ENCODE assay signal across 18 cellular contexts in the genomic region with DNA sequence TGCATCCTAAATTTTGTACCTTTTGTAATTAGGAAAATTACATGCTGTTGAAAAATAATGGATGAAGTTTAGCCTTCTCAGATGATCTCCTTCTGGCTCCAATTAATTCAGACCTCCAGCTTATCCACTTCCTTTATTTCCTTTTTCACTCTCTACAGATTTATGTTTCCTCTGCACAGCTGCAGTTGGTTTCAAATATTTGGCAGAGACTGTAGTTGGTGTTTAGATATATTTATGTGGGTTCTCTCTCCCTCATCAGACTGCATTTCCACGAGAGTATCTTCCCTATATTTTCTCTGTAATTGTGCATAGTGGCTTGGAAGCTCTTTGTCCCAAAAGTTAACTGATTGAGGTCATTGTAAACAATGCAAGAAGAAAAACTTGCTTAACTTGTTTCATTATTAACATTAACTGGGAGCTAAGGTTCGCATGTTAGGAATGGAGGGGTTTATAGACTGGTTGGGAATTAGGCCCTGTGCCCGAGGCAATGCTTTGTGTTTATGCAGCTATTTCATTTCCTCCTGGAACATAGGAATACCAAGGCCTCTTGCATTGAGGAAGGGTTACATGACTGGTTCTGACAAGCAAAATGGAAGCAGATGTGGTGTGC.
DNase-seq lines count a peak whose midpoint lies in the region; ATAC-seq and TF ChIP-seq lines count a peak whose summit lies in the region.
"Had no signal": no experiment of that assay in that cellular context is flagged by ENCODE, and none has a peak within 500 bp of the region (broad histone marks: within the 10 kb centered on the region; RNA-seq: fewer than 3 reads in every experiment).

No MANE protein-coding gene starts in this region.

- no peak overlapping the region for H2AK9ac ChIP-seq in IMR-90 (replicated peaks; ENCODE audit: low read depth, low read length, poor library complexity)

- no peak overlapping the region for H3K4me3 ChIP-seq in ACC112 (ENCODE audit: low read depth, low read length)
- no peak overlapping the region for H3K4me3 ChIP-seq in IMR-90 (ENCODE audit: insufficient read depth, low read depth, low read length)
- H3K4me3 ChIP-seq in brain microvascular endothelial cell (ENCODE audit: low read depth, low read length), result no peak overlapping the region
- H3K4me3 ChIP-seq in mesenchymal stem cell (ENCODE audit: insufficient read depth in 1 of 2, low read depth in 1 of 2, low read length in 2 of 2), result peak overlapping the region in 1 of 2 experiments; percentile 8
- H3K4me3 ChIP-seq: breast epithelium, mucosa of descending colon, right lobe of liver had no signal

- H4K91ac ChIP-seq in IMR-90 (ENCODE audit: insufficient read depth, low read depth, low read length) (peak overlapping the region; percentile 58; the same call in 1 of the 2 replicates), mesenchymal stem cell (ENCODE audit: low read length) (no peak overlapping the region)

- H2AK5ac ChIP-seq in IMR-90 (ENCODE audit: low read depth, low read length) (peak overlapping the region; percentile 69), mesenchymal stem cell (ENCODE audit: low read length, severe bottlenecking) (peak overlapping the region; percentile 79)

- ATAC-seq in IMR-90 (ENCODE audit: low read depth) (no peak), Right ventricle myocardium superior (ENCODE audit: poor library complexity) (no peak), HG03460 (IDR thresholded peaks at IDR 0.05; ENCODE audit: unreplicated experiment) (no peak)
- no peak for ATAC-seq in natural killer cell treated with Interleukin-12 subunit alpha and Interleukin-12 subunit beta and Interleukin-15 and Interleukin-18, amount 100 ng/mL, for 72 hours
- ATAC-seq: mucosa of descending colon, right lobe of liver had no signal

- H3K4me1 Mint-ChIP-seq in natural killer cell treated with Interleukin-12 subunit alpha and Interleukin-12 subunit beta and Interleukin-15 and Interleukin-18, amount 100 ng/mL, for 72 hours (ENCODE audit: low read depth in 2 of 2), result no peaks in the 10 kb centered on the region

- peaks cover 15 to 23% of the 10 kb centered on the region in 2 donors for H3K27me3 Mint-ChIP-seq in natural killer cell treated with Interleukin-12 subunit alpha and Interleukin-12 subunit beta and Interleukin-15 and Interleukin-18, amount 100 ng/mL, for 72 hours

- no peak for TF ChIP-seq POLR2A in IMR-90 (IDR thresholded peaks at IDR 0.05; ENCODE audit: low read depth, low read length)

- no peak for TF ChIP-seq RAD21 in IMR-90 (IDR thresholded peaks at IDR 0.05; ENCODE audit: low read length)

- no peaks in the 10 kb centered on the region for H3K9me3 Mint-ChIP-seq in natural killer cell treated with Interleukin-12 subunit alpha and Interleukin-12 subunit beta and Interleukin-15 and Interleukin-18, amount 100 ng/mL, for 72 hours
- H3K9me3 Mint-ChIP-seq: activated naive CD8-positive, alpha-beta T cell treated with anti-CD3 and anti-CD28 coated beads for 36 hours had no signal

- DNase-seq in IMR-90 (no peak), brain microvascular endothelial cell (no peak), mesenchymal stem cell (no peak), NCI-H748 treated with DMSO at 0.1 percent for 48 hours (lab: John Stamatoyannopoulos, UW) (no peak), Right ventricle myocardium superior (no peak)
- no peak for DNase-seq in natural killer cell treated with Interleukin-12 subunit alpha and Interleukin-12 subunit beta and Interleukin-15 and Interleukin-18, amount 100 ng/mL, for 72 hours (ENCODE audit: low spot score)
- DNase-seq: activated naive CD8-positive, alpha-beta T cell treated with anti-CD3 and anti-CD28 coated beads for 36 hours; hippocampal formation; MM.1S; mucosa of descending colon; NCI-H2029; NCI-H510A treated with DMSO at 0.1 percent for 48 hours; right lobe of liver; stimulated activated CD4-positive, alpha-beta T cell treated with anti-CD3 and anti-CD28 coated beads, Interleukin-2, amount 100 ng/mL, for 24 hours had no signal

- peak overlapping the region; percentile 46 for H3K23ac ChIP-seq in IMR-90 (ENCODE audit: low read depth, low read length)
- H3K23ac ChIP-seq in mesenchymal stem cell (ENCODE audit: low read length in 2 of 2), result no peak overlapping the region

- CTCF ChIA-PET in IMR-90 (lab: Yijun Ruan, JAX), result interaction anchor here (0.9 kb wide), 1 partner anchor 51 kb away, joined by 3 read pairs; no protein-coding TSS in a partner anchor

- H2BK120ac ChIP-seq in IMR-90 (ENCODE audit: low read depth, low read length), result peak overlapping the region; percentile 94
- H2BK120ac ChIP-seq in mesenchymal stem cell (ENCODE audit: low read depth, low read length), result peak overlapping the region; percentile 50

- H2BK15ac ChIP-seq in IMR-90 (ENCODE audit: low read depth, low read length) (peak overlapping the region; percentile 78), mesenchymal stem cell (ENCODE audit: low read depth, poor library complexity, severe bottlenecking) (no peak overlapping the region)

- no peak overlapping the region for H2BK12ac ChIP-seq in mesenchymal stem cell (ENCODE audit: low read length in 2 of 2)

- H2BK5ac ChIP-seq in IMR-90 (ENCODE audit: low read depth, low read length, poor library complexity, severe bottlenecking) (peak overlapping the region; percentile 97), mesenchymal stem cell (ENCODE audit: low read depth, low read length, poor library complexity, severe bottlenecking) (no peak overlapping the region)

- H3K14ac ChIP-seq in IMR-90 (replicated peaks; ENCODE audit: low read depth, low read length) (peak overlapping the region; percentile 65), mesenchymal stem cell (ENCODE audit: low read length in 2 of 2) (no peak overlapping the region)

- in situ Hi-C loops in IMR-90 (cut with MboI; ENCODE audit: low sequenced_read_pairs), result loop anchor here (10.0 kb wide), 1 partner anchor 217 kb away; a partner anchor contains a TSS
- in situ Hi-C loops in brain microvascular endothelial cell (cut with HindIII; ENCODE audit: low pct_ligation_motif_present, low sequenced_read_pairs), result no loop called here

- no peak overlapping the region for H3K9ac ChIP-seq in IMR-90 (ENCODE audit: low read depth, low read length)
- H3K9ac ChIP-seq in mesenchymal stem cell (ENCODE audit: low read length), result peak overlapping the region; percentile 18

- peaks cover 38% of the 10 kb centered on the region for H3K79me2 ChIP-seq in ACC112 (ENCODE audit: control insufficient read depth, insufficient read depth, low read length, unreplicated experiment)

- peak overlapping the region; percentile 62 for H4K5ac ChIP-seq in IMR-90 (ENCODE audit: low read depth, low read length)

- peak overlapping the region; percentile 2; the same call in 1 of the 2 replicates for H3K56ac ChIP-seq in IMR-90 (ENCODE audit: extremely low read depth, insufficient read depth, low read length)

- H2AFZ ChIP-seq in ACC112 (ENCODE audit: low read length, unreplicated experiment) (no peak overlapping the region), IMR-90 (replicated peaks; ENCODE audit: low read length, poor library complexity) (no peak overlapping the region), mesenchymal stem cell (ENCODE audit: low read depth, low read length) (no peak overlapping the region)

- H3K4ac ChIP-seq in IMR-90 (ENCODE audit: low read depth, low read length) (peak overlapping the region; percentile 88), mesenchymal stem cell (ENCODE audit: low read depth in 1 of 2, low read length in 2 of 2) (peak overlapping the region in 1 of 2 experiments; percentile 87)

- H3K36me3 Mint-ChIP-seq in natural killer cell treated with Interleukin-12 subunit alpha and Interleukin-12 subunit beta and Interleukin-15 and Interleukin-18, amount 100 ng/mL, for 72 hours, result no peaks in the 10 kb centered on the region
- H3K36me3 Mint-ChIP-seq: activated naive CD8-positive, alpha-beta T cell treated with anti-CD3 and anti-CD28 coated beads for 36 hours; CD14-positive monocyte had no signal

- H3K4me2 ChIP-seq in IMR-90 (ENCODE audit: low read depth, low read length), result no peak overlapping the region
- no peak overlapping the region for H3K4me2 ChIP-seq in mesenchymal stem cell (ENCODE audit: low read length, poor library complexity, severe bottlenecking)

- no peak overlapping the region for H3K4me3 Mint-ChIP-seq in natural killer cell treated with Interleukin-12 subunit alpha and Interleukin-12 subunit beta and Interleukin-15 and Interleukin-18, amount 100 ng/mL, for 72 hours
- H3K4me3 Mint-ChIP-seq: activated naive CD8-positive, alpha-beta T cell treated with anti-CD3 and anti-CD28 coated beads for 36 hours; CD14-positive monocyte had no signal

- peaks cover 4% of the 10 kb centered on the region; the same call in 1 of the 2 replicates for H3K9me3 ChIP-seq in IMR-90 (ENCODE audit: control insufficient read depth, insufficient read depth, low read length)
- peaks cover 6% of the 10 kb centered on the region for H3K9me3 ChIP-seq in mesenchymal stem cell (ENCODE audit: control insufficient read depth, low read length)
- H3K9me3 ChIP-seq: mucosa of descending colon, right lobe of liver had no signal

- H4K8ac ChIP-seq in IMR-90 (ENCODE audit: low read depth in 2 of 2, low read length in 2 of 2) (peak overlapping the region; percentile 9 to 79; a peak in 3 of 4 replicates), mesenchymal stem cell (ENCODE audit: low read length) (no peak overlapping the region)

- no TSS peak for BruUV-seq in IMR-90 (replicated peaks; lab: Mats Ljungman, UMichigan)

- peaks cover 79% of the 10 kb centered on the region for H3K4me1 ChIP-seq in ACC112 (ENCODE audit: control insufficient read depth, insufficient read depth, low read length, unreplicated experiment)
- H3K4me1 ChIP-seq in IMR-90 (ENCODE audit: control insufficient read depth, insufficient read depth, low read length), result peaks cover 9% of the 10 kb centered on the region
- peaks cover 3% of the 10 kb centered on the region for H3K4me1 ChIP-seq in mesenchymal stem cell (ENCODE audit: control insufficient read depth, insufficient read depth, low read depth, low read length)
- H3K4me1 ChIP-seq: right lobe of liver had no signal

- no peaks in the 10 kb centered on the region for H4K20me1 ChIP-seq in IMR-90 (ENCODE audit: insufficient read depth, low read length)

- H3K18ac ChIP-seq in IMR-90 (ENCODE audit: low read depth, low read length) (peak overlapping the region; percentile 91; the same call in 1 of the 2 replicates), mesenchymal stem cell (ENCODE audit: low read depth in 1 of 2, low read length in 2 of 2) (peak overlapping the region in 1 of 2 experiments; percentile 11)

- H3K36me3 ChIP-seq in ACC112 (ENCODE audit: insufficient read depth, low read length) (peaks cover 23% of the 10 kb centered on the region), IMR-90 (ENCODE audit: control insufficient read depth, insufficient read depth, low read length) (no peaks in the 10 kb centered on the region), brain microvascular endothelial cell (replicated peaks) (peaks cover 2% of the 10 kb centered on the region), mesenchymal stem cell (ENCODE audit: control insufficient read depth in 1 of 2, insufficient read depth in 2 of 2, low read depth in 1 of 2, low read length in 2 of 2) (peaks cover 0 to 28% of the 10 kb centered on the region in 2 experiments)
- H3K36me3 ChIP-seq: breast epithelium, right lobe of liver had no signal

- peak overlapping the region; percentile 83 for H2BK20ac ChIP-seq in IMR-90 (ENCODE audit: low read depth, low read length)

- intact Hi-C loops in IMR-90 (cut with micrococcal nuclease), result no loop called here
- intact Hi-C loops in Right ventricle myocardium superior (cut with DNase I), result no loop called here

- POLR2A ChIA-PET in IMR-90 (lab: Charles Lee; ENCODE audit: unreplicated experiment), result interaction anchor here (1.0 kb wide), 1 partner anchor 284 kb away, joined by 3 read pairs; no protein-coding TSS in a partner anchor

- no CpG with 5 or more reads among the region's 3 CpGs for WGBS in IMR-90 (ENCODE audit: extremely low coverage in 2 of 2, insufficient read length in 1 of 2), 2 experiments
- WGBS in mesenchymal stem cell, result 92% methylated on average over 2 of the region's 3 CpGs

- H3K27ac ChIP-seq in ACC112 (ENCODE audit: low read depth, low read length) (peak overlapping the region; percentile 99), IMR-90 (ENCODE audit: insufficient read depth, low read length) (peak overlapping the region; percentile 36; the same call in 1 of the 2 replicates), brain microvascular endothelial cell (peak overlapping the region; percentile 80), mesenchymal stem cell (ENCODE audit: low read length, poor library complexity, severe bottlenecking) (peak overlapping the region; percentile 24)
- H3K27ac ChIP-seq: breast epithelium, right lobe of liver had no signal

- dilution Hi-C loops in IMR-90 (cut with HindIII; ENCODE audit: low sequenced_read_pairs, unreplicated experiment), result no loop called here

- TF ChIP-seq CTCF in IMR-90 (conservative IDR thresholded peaks at IDR 0.05; ENCODE audit: low read depth, low read length) (no peak), brain microvascular endothelial cell (IDR thresholded peaks at IDR 0.05; ENCODE audit: low read depth, low read length, missing control alignments) (no peak)

- H3K79me1 ChIP-seq in IMR-90 (ENCODE audit: low read depth in 1 of 2, low read length in 2 of 2) (peaks cover 13 to 36% of the 10 kb centered on the region in 2 experiments), mesenchymal stem cell (replicated peaks; ENCODE audit: low read length, poor library complexity, severe bottlenecking) (peaks cover 11% of the 10 kb centered on the region)

- H3K9me1 ChIP-seq in IMR-90 (ENCODE audit: insufficient read depth, low read length), result peaks cover 4% of the 10 kb centered on the region; the same call in 1 of the 2 replicates

- H3K27ac Mint-ChIP-seq in natural killer cell treated with Interleukin-12 subunit alpha and Interleukin-12 subunit beta and Interleukin-15 and Interleukin-18, amount 100 ng/mL, for 72 hours, result no peak overlapping the region
- H3K27ac Mint-ChIP-seq: activated naive CD8-positive, alpha-beta T cell treated with anti-CD3 and anti-CD28 coated beads for 36 hours; CD14-positive monocyte had no signal

- H3K27me3 ChIP-seq in ACC112 (ENCODE audit: insufficient read depth, low read length) (no peaks in the 10 kb centered on the region), IMR-90 (ENCODE audit: control insufficient read depth, insufficient read depth, low read length) (no peaks in the 10 kb centered on the region), brain microvascular endothelial cell (replicated peaks) (no peaks in the 10 kb centered on the region), mesenchymal stem cell (ENCODE audit: control insufficient read depth in 1 of 2, insufficient read depth in 1 of 2, low read length in 2 of 2) (no peaks in the 10 kb centered on the region)
- H3K27me3 ChIP-seq: breast epithelium, right lobe of liver had no signal

Comparison
In these comparisons a context has a peak if more than half of its experiments do, and no peak if none do; other contexts are left out.
1. H3K27ac ChIP-seq: peak in every context shown above with its lines; median percentile 99 in ACC112; 80 in brain microvascular endothelial cell; 36 in IMR-90; 24 in mesenchymal stem cell.